ENCODE assay signal across 17 cellular contexts in the genomic region with DNA sequence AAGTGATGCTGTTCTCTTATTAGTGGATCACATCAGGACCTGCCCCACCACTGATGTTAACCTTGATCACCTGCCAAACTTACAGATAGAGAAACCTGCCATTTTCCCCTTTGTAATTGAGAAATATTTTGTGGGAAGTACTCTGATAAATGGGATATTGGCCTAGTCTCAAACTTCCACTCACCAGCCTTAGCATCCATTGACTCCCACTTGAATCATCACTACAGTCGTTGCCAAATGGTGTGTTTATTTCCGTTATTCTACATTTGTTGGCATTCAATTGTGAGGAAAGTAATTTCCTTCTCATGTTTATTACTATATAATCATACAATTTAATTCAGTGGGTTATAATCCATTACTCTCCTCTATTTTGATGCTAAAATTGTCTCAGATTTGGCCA.
DNase-seq lines count a peak whose midpoint lies in the region; ATAC-seq and TF ChIP-seq lines count a peak whose summit lies in the region.
"Had no signal": no experiment of that assay in that cellular context is flagged by ENCODE, and none has a peak within 500 bp of the region (broad histone marks: within the 10 kb centered on the region; RNA-seq: fewer than 3 reads in every experiment).

No MANE protein-coding gene starts in this region.

- H3K4me1 ChIP-seq in ACC112 (ENCODE audit: control insufficient read depth, insufficient read depth, low read length, unreplicated experiment) (peaks cover 11% of the 10 kb centered on the region), GM23248 (ENCODE audit: insufficient read depth) (peaks cover 12% of the 10 kb centered on the region), foreskin keratinocyte (no peaks in the 10 kb centered on the region)
- H3K4me1 ChIP-seq: Peyer's patch had no signal

- peaks cover 18% of the 10 kb centered on the region for H3K27me3 Mint-ChIP-seq in nephron progenitor cell (ENCODE audit: low read depth, poor library complexity)

- no peaks in the 10 kb centered on the region for H3K4me1 Mint-ChIP-seq in nephron progenitor cell
- H3K4me1 Mint-ChIP-seq: IgD-negative memory B cell had no signal

- no peak for ATAC-seq in HG03469 (IDR thresholded peaks at IDR 0.05; ENCODE audit: unreplicated experiment)
- ATAC-seq in foreskin keratinocyte: no peak

- H3K4me3 Mint-ChIP-seq in nephron progenitor cell: no peak overlapping the region
- H3K4me3 Mint-ChIP-seq: IgD-negative memory B cell had no signal

- TF ChIP-seq CTCF in foreskin keratinocyte (conservative IDR thresholded peaks at IDR 0.05): no peak
- TF ChIP-seq CTCF in nephron progenitor cell (IDR thresholded peaks at IDR 0.05): no peak

- in situ Hi-C loops in GM23248 (cut with MboI): no loop called here

- no peak overlapping the region for H3K9ac ChIP-seq in GM23248

- 0 to 4% methylated on average over 2 of the region's 2 CpGs for WGBS in GM23248 (ENCODE audit: low coverage in 1 of 2, low lambda C conversion rate in 2 of 2, missing lambda C conversion rate in 2 of 2), 2 experiments

- H3K9me3 Mint-ChIP-seq in nephron progenitor cell: no peaks in the 10 kb centered on the region
- H3K9me3 Mint-ChIP-seq: IgD-negative memory B cell had no signal

- H3K36me3 ChIP-seq in ACC112 (ENCODE audit: insufficient read depth, low read length) (no peaks in the 10 kb centered on the region), GM23248 (ENCODE audit: low read depth) (no peaks in the 10 kb centered on the region)
- H3K36me3 ChIP-seq: Peyer's patch had no signal

- no peaks in the 10 kb centered on the region for H3K9me2 ChIP-seq in GM23248 (ENCODE audit: insufficient read depth)

- H2AFZ ChIP-seq in ACC112 (ENCODE audit: low read length, unreplicated experiment): no peak overlapping the region
- no peak overlapping the region for H2AFZ ChIP-seq in GM23248

- no peaks in the 10 kb centered on the region for H3K36me3 Mint-ChIP-seq in nephron progenitor cell (ENCODE audit: low read depth)

- H3K9me3 ChIP-seq in GM23248 (ENCODE audit: low read depth): no peaks in the 10 kb centered on the region
- H3K9me3 ChIP-seq: Peyer's patch had no signal

- peak overlapping the region; percentile 36 for H3K4me2 ChIP-seq in GM23248 (ENCODE audit: unreplicated experiment)

- no peaks in the 10 kb centered on the region for H4K20me1 ChIP-seq in GM23248 (ENCODE audit: insufficient read depth)

- H3K79me2 ChIP-seq in ACC112 (ENCODE audit: control insufficient read depth, insufficient read depth, low read length, unreplicated experiment) (no peaks in the 10 kb centered on the region), GM23248 (ENCODE audit: insufficient read depth) (no peaks in the 10 kb centered on the region)

- H3K27me3 ChIP-seq in ACC112 (ENCODE audit: insufficient read depth, low read length) (no peaks in the 10 kb centered on the region), GM23248 (replicated peaks; ENCODE audit: insufficient read depth) (peaks cover 21% of the 10 kb centered on the region; the same call in 1 of the 2 replicates), foreskin keratinocyte (peaks cover 44% of the 10 kb centered on the region)
- H3K27me3 ChIP-seq: Peyer's patch had no signal

- peaks cover 17% of the 10 kb centered on the region; the same call in 1 of the 2 replicates for H3F3A ChIP-seq in GM23248 (ENCODE audit: insufficient read depth)

- H3K27ac ChIP-seq in ACC112 (ENCODE audit: low read depth, low read length): peak overlapping the region; percentile 59
- no peak overlapping the region for H3K27ac ChIP-seq in GM23248
- H3K27ac ChIP-seq in foreskin keratinocyte: no peak overlapping the region
- H3K27ac ChIP-seq: Peyer's patch had no signal

- DNase-seq in GM23248: peak; percentile 76
- peak; percentile 14 for DNase-seq in RKO (ENCODE audit: low spot score)
- DNase-seq in fibroblast of peridontal ligament (ENCODE audit: extremely low read depth): peak; percentile 16
- no peak for DNase-seq in foreskin keratinocyte
- DNase-seq in nephron progenitor cell: no peak
- no peak for DNase-seq in activated CD4-positive, alpha-beta T cell treated with anti-CD3 and anti-CD28 coated beads for 4 hours
- DNase-seq: COR-L47, Kasumi-1, NCI-H146, NCI-H2081, NCI-H510A, NCI-H82, Peyer's patch, SIG-M5 had no signal

- H3K4me3 ChIP-seq in ACC112 (ENCODE audit: low read depth, low read length) (no peak overlapping the region), GM23248 (no peak overlapping the region)
- H3K4me3 ChIP-seq: Peyer's patch had no signal

- no peak overlapping the region for H3K27ac Mint-ChIP-seq in nephron progenitor cell
- H3K27ac Mint-ChIP-seq: IgD-negative memory B cell had no signal

Comparison
In these comparisons a context has a peak if more than half of its experiments do, and no peak if none do; other contexts are left out.
1. DNase-seq: peak in GM23248 (single experiment), RKO (single experiment) and fibroblast of peridontal ligament (single experiment); none in foreskin keratinocyte (0 of 2), nephron progenitor cell (single experiment) and activated CD4-positive, alpha-beta T cell treated with anti-CD3 and anti-CD28 coated beads for 4 hours (0 of 2).